Comparison of ENCODE assay signal across 21 cellular contexts in the genomic region with DNA sequence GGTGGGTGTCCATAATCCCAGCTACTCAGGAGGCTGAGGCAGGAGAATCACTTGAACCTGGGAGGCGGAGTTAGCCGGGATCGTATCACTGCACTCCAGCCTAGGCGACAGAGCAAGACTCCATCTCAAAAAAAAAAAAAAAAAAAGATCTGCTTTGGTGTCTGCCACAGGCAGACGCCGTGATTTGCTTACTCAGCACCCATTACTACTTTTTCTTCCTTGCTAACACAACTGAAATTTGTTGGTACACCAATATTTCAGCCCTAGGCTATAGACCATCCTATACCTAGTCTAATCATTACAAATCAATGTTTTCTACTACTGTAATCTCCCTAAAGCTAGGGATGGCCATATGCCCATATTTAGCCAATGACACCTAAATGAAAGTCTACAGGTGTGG. TPM values are rescaled to one million over a fixed set of nuclear protein-coding genes. Genes with fewer than 3 reads are reported as not detected.
A peak's percentile ranks its signal among the peaks of the same experiment; 100 is the strongest.
DNase-seq lines count a peak whose midpoint lies in the region; ATAC-seq, FAIRE-seq and TF ChIP-seq lines count a peak whose summit lies in the region.
"Had no signal": no experiment of that assay in that cellular context is flagged by ENCODE, and none has a peak within 500 bp of the region (broad histone marks: within the 10 kb centered on the region; RNA-seq: fewer than 3 reads in every experiment).

No MANE protein-coding gene starts in this region.

- BruUV-seq in IMR-90 (replicated peaks; lab: Mats Ljungman, UMichigan), result no TSS peak

- 89% methylated on average over 6 of the region's 6 CpGs for WGBS in A549 (ENCODE audit: missing lambda C conversion rate)
- WGBS in IMR-90 (ENCODE audit: extremely low coverage in 2 of 2, insufficient read length in 1 of 2), 2 experiments, result 93% methylated on average over 3 of the region's 6 CpGs; no CpG with 5 or more reads in 1 of the 2 experiments

- no peak overlapping the region for H2AK5ac ChIP-seq in IMR-90 (ENCODE audit: low read depth, low read length)

- H3F3A ChIP-seq in MM.1S (ENCODE audit: insufficient read depth, low read length), result peaks cover 10% of the 10 kb centered on the region

- peaks cover 20% of the 10 kb centered on the region for H3K27me3 ChIP-seq in IMR-90 (ENCODE audit: control insufficient read depth, insufficient read depth, low read length)
- H3K27me3 ChIP-seq in MM.1S (replicated peaks; ENCODE audit: insufficient read depth, low read length), result no peaks in the 10 kb centered on the region
- H3K27me3 ChIP-seq: BE2C had no signal

- H3K9ac ChIP-seq in IMR-90 (ENCODE audit: low read depth, low read length) (no peak overlapping the region), MM.1S (ENCODE audit: low read length) (no peak overlapping the region)

- no peak overlapping the region for H3K14ac ChIP-seq in IMR-90 (replicated peaks; ENCODE audit: low read depth, low read length)

- no peaks in the 10 kb centered on the region for H3K79me1 ChIP-seq in IMR-90 (ENCODE audit: low read depth in 1 of 2, low read length in 2 of 2)

- H3K9me3 ChIP-seq in A549, result no peaks in the 10 kb centered on the region
- no peaks in the 10 kb centered on the region for H3K9me3 ChIP-seq in IMR-90 (ENCODE audit: control insufficient read depth, insufficient read depth, low read length)
- H3K9me3 ChIP-seq in MM.1S (replicated peaks; ENCODE audit: insufficient read depth, low read length), result no peaks in the 10 kb centered on the region
- H3K9me3 ChIP-seq: BE2C had no signal

- H3K27ac ChIP-seq in A549 (no peak overlapping the region), IMR-90 (ENCODE audit: insufficient read depth, low read length) (no peak overlapping the region), MM.1S (ENCODE audit: low read length) (no peak overlapping the region)

- CTCF ChIA-PET in A549 (lab: Yijun Ruan, JAX) (interaction anchor here (0.7 to 1.6 kb wide), 2 partner anchors 136 to 1540 kb away, joined by 3 to 4 read pairs; no protein-coding TSS in a partner anchor), IMR-90 (lab: Yijun Ruan, JAX) (no interaction called here)

- dilution Hi-C loops in IMR-90 (cut with HindIII; ENCODE audit: low sequenced_read_pairs, unreplicated experiment), result no loop called here

- no peak overlapping the region for H2BK15ac ChIP-seq in IMR-90 (ENCODE audit: low read depth, low read length)

- H3K4me2 ChIP-seq in A549, result no peak overlapping the region
- H3K4me2 ChIP-seq in IMR-90 (ENCODE audit: low read depth, low read length), result no peak overlapping the region
- no peak overlapping the region for H3K4me2 ChIP-seq in MM.1S (ENCODE audit: low read depth, low read length)

- no peak for TF ChIP-seq EP300 in A549 (IDR thresholded peaks at IDR 0.05)

- H4K5ac ChIP-seq in IMR-90 (ENCODE audit: low read depth, low read length), result no peak overlapping the region

- no peak overlapping the region for H3K56ac ChIP-seq in IMR-90 (ENCODE audit: extremely low read depth, insufficient read depth, low read length)

- H3K9me1 ChIP-seq in IMR-90 (ENCODE audit: insufficient read depth, low read length), result no peaks in the 10 kb centered on the region

- intact Hi-C loops in IMR-90 (cut with micrococcal nuclease), result no loop called here

- H3K4ac ChIP-seq in IMR-90 (ENCODE audit: low read depth, low read length), result no peak overlapping the region

- H3K9me2 ChIP-seq in MM.1S (replicated peaks; ENCODE audit: insufficient read depth, low read length), result no peaks in the 10 kb centered on the region

- no peak overlapping the region for H2AK9ac ChIP-seq in IMR-90 (replicated peaks; ENCODE audit: low read depth, low read length, poor library complexity)

- H2BK120ac ChIP-seq in IMR-90 (ENCODE audit: low read depth, low read length), result no peak overlapping the region

- no peak overlapping the region for H3K18ac ChIP-seq in IMR-90 (ENCODE audit: low read depth, low read length)

- no peak overlapping the region for H4K8ac ChIP-seq in IMR-90 (ENCODE audit: low read depth in 2 of 2, low read length in 2 of 2)

- POLR2A ChIA-PET in A549 (lab: Yijun Ruan, JAX) (no interaction called here), IMR-90 (lab: Charles Lee; ENCODE audit: unreplicated experiment) (no interaction called here)

- DNase-seq in A549 (ENCODE audit: low read depth in 1 of 2, low spot score in 1 of 2) (no peak), IMR-90 (no peak), MM.1S (no peak), mesenteric fat pad (ENCODE audit: low spot score) (peak; percentile 12), urothelium cell line (ENCODE audit: low spot score) (no peak), NCI-H524 treated with DMSO at 0.1 percent for 48 hours (lab: John Stamatoyannopoulos, UW) (no peak), retina (no peak)
- DNase-seq: 8988T; BE2C; C1 segment of cervical spinal cord; CD8-positive, alpha-beta memory T cell; COR-L47; DMS 273 treated with DMSO at 0.1 percent for 48 hours; DMS53; HFFc6; KG1 had no signal

- FAIRE-seq in A549 (lab: Jason Lieb, UNC) (no peak), urothelium cell line (lab: Jason Lieb, UNC) (no peak)
- FAIRE-seq: G401.6, GM12891, H54 had no signal

- no peak overlapping the region for H4K91ac ChIP-seq in IMR-90 (ENCODE audit: insufficient read depth, low read depth, low read length)

- TF ChIP-seq RAD21 in A549 (conservative IDR thresholded peaks at IDR 0.05 in 1 of 2, IDR thresholded peaks at IDR 0.05 in 1 of 2) (no peak), IMR-90 (IDR thresholded peaks at IDR 0.05; ENCODE audit: low read length) (no peak)

- no peak overlapping the region for H2BK20ac ChIP-seq in IMR-90 (ENCODE audit: low read depth, low read length)

- TF ChIP-seq POLR2A in A549 (IDR thresholded peaks at IDR 0.05; ENCODE audit: low read length), result no peak
- TF ChIP-seq POLR2A in IMR-90 (IDR thresholded peaks at IDR 0.05; ENCODE audit: low read depth, low read length), result no peak

- in situ Hi-C loops in IMR-90 (cut with MboI; ENCODE audit: low sequenced_read_pairs), result no loop called here

- no peak overlapping the region for H3K23ac ChIP-seq in IMR-90 (ENCODE audit: low read depth, low read length)

- H4K20me1 ChIP-seq in IMR-90 (ENCODE audit: insufficient read depth, low read length), result no peaks in the 10 kb centered on the region
- H4K20me1 ChIP-seq in MM.1S (ENCODE audit: insufficient read depth, low read length), result no peaks in the 10 kb centered on the region

- no peaks in the 10 kb centered on the region for H3K36me3 ChIP-seq in IMR-90 (ENCODE audit: control insufficient read depth, insufficient read depth, low read length)
- H3K36me3 ChIP-seq in MM.1S (replicated peaks; ENCODE audit: insufficient read depth, low read length), result no peaks in the 10 kb centered on the region
- H3K36me3 ChIP-seq: BE2C had no signal

- no peak overlapping the region for H2BK5ac ChIP-seq in IMR-90 (ENCODE audit: low read depth, low read length, poor library complexity, severe bottlenecking)

- TF ChIP-seq CTCF in A549 (IDR thresholded peaks at IDR 0.05), result no peak
- no peak for TF ChIP-seq CTCF in IMR-90 (conservative IDR thresholded peaks at IDR 0.05; ENCODE audit: low read depth, low read length)
- TF ChIP-seq CTCF in MM.1S (IDR thresholded peaks at IDR 0.05; ENCODE audit: low read length), result no peak

- ATAC-seq in A549, result no peak
- ATAC-seq in IMR-90 (ENCODE audit: low read depth), result no peak
- ATAC-seq in HG02571 (IDR thresholded peaks at IDR 0.05; ENCODE audit: unreplicated experiment), result no peak
- ATAC-seq: HCT116 had no signal

- H3K79me2 ChIP-seq in MM.1S (ENCODE audit: low read length), result no peaks in the 10 kb centered on the region

- H3K4me1 ChIP-seq in A549 (peaks cover 6% of the 10 kb centered on the region; the same call in 1 of the 3 replicates), IMR-90 (ENCODE audit: control insufficient read depth, insufficient read depth, low read length) (no peaks in the 10 kb centered on the region), MM.1S (ENCODE audit: low read length) (peaks cover 28% of the 10 kb centered on the region)
- H3K4me1 ChIP-seq: BE2C had no signal

- H2AFZ ChIP-seq in IMR-90 (replicated peaks; ENCODE audit: low read length, poor library complexity) (no peak overlapping the region), MM.1S (ENCODE audit: low read length) (peak overlapping the region; percentile 16; the same call in 1 of the 2 replicates)

- H3K4me3 ChIP-seq in A549, result no peak overlapping the region
- H3K4me3 ChIP-seq in IMR-90 (ENCODE audit: insufficient read depth, low read depth, low read length), result no peak overlapping the region
- H3K4me3 ChIP-seq in MM.1S (ENCODE audit: low read length), result no peak overlapping the region

TF ChIP-seq in A549, 52 proteins besides CTCF, POLR2A, EP300 and RAD21:
- TF ChIP-seq MAFK (IDR thresholded peaks at IDR 0.05; ENCODE audit: partially characterized antibody) (peak; percentile 78), RNF2 (IDR thresholded peaks at IDR 0.05; ENCODE audit: borderline replicate concordance, low read depth) (no peak), BHLHE40 (IDR thresholded peaks at IDR 0.05; ENCODE audit: low read depth, low read length) (no peak)

TF ChIP-seq in IMR-90, 13 proteins besides CTCF, POLR2A, EP300 and RAD21:
- TF ChIP-seq RCOR1 (IDR thresholded peaks at IDR 0.05; ENCODE audit: insufficient replicate concordance, low read length), result no peak
- TF ChIP-seq MAFK (IDR thresholded peaks at IDR 0.05; ENCODE audit: low read depth, low read length), result peak; percentile 72

RNA-seq across cellular contexts. Expression of gene PARD3, which starts 53.5 kb away (rescaled TPM):
- 182 and 200 TPM in 2 replicates for polyA plus RNA-seq in A549 (2011; rRNA removed)
- polyA plus RNA-seq in A549 (2012; cell fraction: cytosol; rRNA removed), result 59.5 and 64.4 TPM in 2 replicates
- 31.6 and 49.8 TPM in 2 replicates for polyA plus RNA-seq in A549 (2012; cell fraction: nucleus; rRNA removed)
- 88.7 to 110 TPM (median 104 TPM) in 3 replicates for polyA plus RNA-seq in A549 (2017; fragmentation: RNase III; extraction: RNeasy Plus Mini Kit Qiagen cat#74134 plus additional on column Dnase treatment)
- polyA minus RNA-seq in A549 (2011; rRNA and poly(A)+ RNA removed), result 169 and 188 TPM in 2 replicates
- 34.2 and 37.5 TPM in 2 replicates for total RNA-seq in IMR-90 (2012; rRNA removed)
- 13.1 and 14.6 TPM in 2 replicates for polyA plus RNA-seq in IMR-90 (2012; rRNA removed)
- polyA plus RNA-seq in IMR-90 (2012; cell fraction: cytosol; rRNA removed), result 4.0 and 6.2 TPM in 2 replicates
- polyA plus RNA-seq in IMR-90 (2012; cell fraction: nucleus; rRNA removed; ENCODE audit: low replicate concordance), result 4.2 and 32.9 TPM in 2 replicates
- total RNA-seq in mesenteric fat pad, result 27.7 TPM
- polyA plus RNA-seq: CD8-positive, alpha-beta memory T cell had no signal
